8 cellular contexts compared by ENCODE assay signal in genomic region chr10:32445740-32446615, GRCh38. TPM values are rescaled to one million over a fixed set of nuclear protein-coding genes. Genes with fewer than 3 reads are reported as not detected.
DNase-seq lines count a peak whose midpoint lies in the region; ATAC-seq and TF ChIP-seq lines count a peak whose summit lies in the region.

Gene CCDC7, plus strand, starts transcription at chr10:32446140. Its CDS starts 5,503 bp downstream, at chr10:32451643.

- 0% methylated on average over 2 of the region's 56 CpGs; no CpG with 5 or more reads in 1 of the 2 experiments for WGBS in IMR-90 (ENCODE audit: extremely low coverage in 2 of 2, insufficient read length in 1 of 2), 2 experiments

- peak within 1 kb of the TSS; percentile 84 for H2BK5ac ChIP-seq in IMR-90 (ENCODE audit: low read depth, low read length, poor library complexity, severe bottlenecking)

- peak; percentile 68 for TF ChIP-seq CTCF in IMR-90 (conservative IDR thresholded peaks at IDR 0.05; ENCODE audit: low read depth, low read length)

- H3K4me3 ChIP-seq in IMR-90 (ENCODE audit: insufficient read depth, low read depth, low read length): peak within 1 kb of the TSS; percentile 56
- H3K4me3 ChIP-seq in muscle layer of colon (ENCODE audit: low read depth in 1 of 2, low read length in 2 of 2): peak within 1 kb of the TSS; percentile 85 to 90

- H2BK15ac ChIP-seq in IMR-90 (ENCODE audit: low read depth, low read length): peak within 1 kb of the TSS; percentile 71; the same call in 1 of the 3 replicates

- H3K27me3 ChIP-seq in IMR-90 (ENCODE audit: control insufficient read depth, insufficient read depth, low read length) (peaks cover under 1% of the 10 kb centered on the region; the same call in 1 of the 2 replicates), muscle layer of colon (ENCODE audit: control insufficient read depth in 1 of 2, insufficient read depth in 2 of 2, low read length in 2 of 2) (no peaks in the 10 kb centered on the region)

- intact Hi-C loops in IMR-90 (cut with micrococcal nuclease): loop anchor here (1.0 to 2.0 kb wide), 4 partner anchors 29 to 562 kb away; no protein-coding TSS in a partner anchor

- CTCF ChIA-PET in IMR-90 (lab: Yijun Ruan, JAX): interaction anchor here (1.0 to 1.7 kb wide), 2 partner anchors 8 to 68 kb away, joined by 3 to 4 read pairs; no protein-coding TSS in a partner anchor

- peak within 1 kb of the TSS; percentile 98 for H2AK9ac ChIP-seq in IMR-90 (replicated peaks; ENCODE audit: low read depth, low read length, poor library complexity)

- BruUV-seq in IMR-90 (replicated peaks; lab: Mats Ljungman, UMichigan): no TSS peak

- H3K9me3 ChIP-seq in IMR-90 (ENCODE audit: control insufficient read depth, insufficient read depth, low read length) (no peaks in the 10 kb centered on the region), muscle layer of colon (ENCODE audit: low read length) (no peaks in the 10 kb centered on the region)

- peak within 1 kb of the TSS; percentile 84 for H3K18ac ChIP-seq in IMR-90 (ENCODE audit: low read depth, low read length)

- H3K9me1 ChIP-seq in IMR-90 (ENCODE audit: insufficient read depth, low read length): no peaks in the 10 kb centered on the region

- peak within 1 kb of the TSS; percentile 92 for H2BK120ac ChIP-seq in IMR-90 (ENCODE audit: low read depth, low read length)

- TF ChIP-seq RAD21 in IMR-90 (IDR thresholded peaks at IDR 0.05; ENCODE audit: low read length): peak; percentile 48

- H3K4ac ChIP-seq in IMR-90 (ENCODE audit: low read depth, low read length): peak within 1 kb of the TSS; percentile 99

- H3K27ac ChIP-seq in IMR-90 (ENCODE audit: insufficient read depth, low read length) (peak within 1 kb of the TSS; percentile 87), muscle layer of colon (ENCODE audit: low read depth, low read length) (peak within 1 kb of the TSS; percentile 98)

- H3K4me2 ChIP-seq in IMR-90 (ENCODE audit: low read depth, low read length): peak within 1 kb of the TSS; percentile 95

- peak within 1 kb of the TSS; percentile 100 for H3K14ac ChIP-seq in IMR-90 (replicated peaks; ENCODE audit: low read depth, low read length)

- H4K5ac ChIP-seq in IMR-90 (ENCODE audit: low read depth, low read length): peak within 1 kb of the TSS; percentile 98

- no peaks in the 10 kb centered on the region for H4K20me1 ChIP-seq in IMR-90 (ENCODE audit: insufficient read depth, low read length)

- peak; percentile 87 for TF ChIP-seq POLR2A in IMR-90 (IDR thresholded peaks at IDR 0.05; ENCODE audit: low read depth, low read length)

- peak; percentile 39 for DNase-seq in DMS153 (lab: John Stamatoyannopoulos, UW)
- peak; percentile 84 for DNase-seq in IMR-90
- peak; percentile 51 for DNase-seq in OCI-M2 (lab: John Stamatoyannopoulos, UW; ENCODE audit: unreplicated experiment)
- peak; percentile 89 for DNase-seq in activated T-cell treated with anti-CD3 and anti-CD28 coated beads, Interleukin-2, amount 50 U/mL, for 1 hour
- DNase-seq in stimulated activated CD8-positive, alpha-beta memory T cell treated with anti-CD3 and anti-CD28 coated beads, Interleukin-7, amount 100 ng/mL, for 24 hours (ENCODE audit: low read depth): peak; percentile 55

- H3K4me1 ChIP-seq in IMR-90 (ENCODE audit: control insufficient read depth, insufficient read depth, low read length) (no peaks in the 10 kb centered on the region; the same call in 1 of the 2 replicates), muscle layer of colon (ENCODE audit: insufficient read depth, low read length) (peaks cover 13% of the 10 kb centered on the region)

- POLR2A ChIA-PET in IMR-90 (lab: Charles Lee; ENCODE audit: unreplicated experiment): interaction anchor here (0.6 to 0.7 kb wide), 2 partner anchors 96 to 277 kb away, joined by 3 read pairs; no protein-coding TSS in a partner anchor

- peak within 1 kb of the TSS; percentile 99 to 100 for H4K8ac ChIP-seq in IMR-90 (ENCODE audit: low read depth in 2 of 2, low read length in 2 of 2)

- peak within 1 kb of the TSS; percentile 88 for H4K91ac ChIP-seq in IMR-90 (ENCODE audit: insufficient read depth, low read depth, low read length)

- H3K36me3 ChIP-seq in IMR-90 (ENCODE audit: control insufficient read depth, insufficient read depth, low read length) (no peaks in the 10 kb centered on the region), muscle layer of colon (ENCODE audit: insufficient read depth, low read length) (no peaks in the 10 kb centered on the region)

- in situ Hi-C loops in IMR-90 (cut with MboI; ENCODE audit: low sequenced_read_pairs): no loop called here

- peaks cover 13 to 16% of the 10 kb centered on the region in 2 experiments for H3K79me1 ChIP-seq in IMR-90 (ENCODE audit: low read depth in 1 of 2, low read length in 2 of 2)

- dilution Hi-C loops in IMR-90 (cut with HindIII; ENCODE audit: low sequenced_read_pairs, unreplicated experiment): no loop called here

- peak within 1 kb of the TSS; percentile 100 for H3K23ac ChIP-seq in IMR-90 (ENCODE audit: low read depth, low read length)

- peak within 1 kb of the TSS; percentile 93 for H2AK5ac ChIP-seq in IMR-90 (ENCODE audit: low read depth, low read length)

- peak within 1 kb of the TSS; percentile 97 for H3K9ac ChIP-seq in IMR-90 (ENCODE audit: low read depth, low read length)
- H3K9ac ChIP-seq in muscle layer of colon (ENCODE audit: low read length): peak within 1 kb of the TSS; percentile 94

- peak within 1 kb of the TSS; percentile 98 for H3K56ac ChIP-seq in IMR-90 (ENCODE audit: extremely low read depth, insufficient read depth, low read length)

- H2BK20ac ChIP-seq in IMR-90 (ENCODE audit: low read depth, low read length): peak within 1 kb of the TSS; percentile 57

- peak; percentile 98 for ATAC-seq in GM21528 (IDR thresholded peaks at IDR 0.05; ENCODE audit: low FRiP score, unreplicated experiment)
- ATAC-seq in IMR-90 (ENCODE audit: low read depth): peak; percentile 98
- ATAC-seq in esophagus mucosa: peak; percentile 98

- H2AFZ ChIP-seq in IMR-90 (replicated peaks; ENCODE audit: low read length, poor library complexity): peak within 1 kb of the TSS; percentile 95

TF ChIP-seq in IMR-90, 13 proteins besides CTCF, POLR2A, EP300 and RAD21:
- TF ChIP-seq USF2 (IDR thresholded peaks at IDR 0.05; ENCODE audit: low read depth, low read length) (no peak), RCOR1 (IDR thresholded peaks at IDR 0.05; ENCODE audit: insufficient replicate concordance, low read length) (no peak), BHLHE40 (IDR thresholded peaks at IDR 0.05; ENCODE audit: low read depth, low read length) (peak; percentile 38; the same call in 1 of the 2 replicates), CHD1 (IDR thresholded peaks at IDR 0.05; ENCODE audit: low read depth, low read length) (no peak), CEBPB (IDR thresholded peaks at IDR 0.05; ENCODE audit: low read depth, low read length) (no peak), NFE2L2 (IDR thresholded peaks at IDR 0.05; ENCODE audit: low read depth, low read length) (no peak), MXI1 (IDR thresholded peaks at IDR 0.05; ENCODE audit: borderline replicate concordance, low read depth, low read length) (0 out of 2 replicates have a peak, but pooled peaks have one; percentile 17), FOS (IDR thresholded peaks at IDR 0.05; ENCODE audit: low read depth, low read length) (peak; percentile 33; the same call in 1 of the 2 replicates), MAFK (IDR thresholded peaks at IDR 0.05; ENCODE audit: low read depth, low read length) (no peak), MAZ (IDR thresholded peaks at IDR 0.05; ENCODE audit: borderline replicate concordance, low read depth, low read length) (peak; percentile 54), RFX5 (IDR thresholded peaks at IDR 0.05; ENCODE audit: low read depth, low read length) (no peak), ELK1 (IDR thresholded peaks at IDR 0.05; ENCODE audit: borderline replicate concordance, low read depth, low read length) (no peak), SMC3 (IDR thresholded peaks at IDR 0.05; ENCODE audit: low read depth, low read length) (peak; percentile 38)

RNA-seq across cellular contexts. Expression of gene CCDC7, which starts in this region (rescaled TPM):
- total RNA-seq in IMR-90 (2012; rRNA removed): 3.9 and 4.3 TPM in 2 replicates
- 0.37 and 0.74 TPM in 2 replicates for polyA plus RNA-seq in IMR-90 (2012; rRNA removed)
- polyA plus RNA-seq in IMR-90 (2012; cell fraction: cytosol; rRNA removed): 0.05 and 0.10 TPM in 2 replicates
- 0.33 and 1.6 TPM in 2 replicates for polyA plus RNA-seq in IMR-90 (2012; cell fraction: nucleus; rRNA removed; ENCODE audit: low replicate concordance)
- total RNA-seq in esophagus mucosa: 4.2 TPM

Comparison
In these comparisons a context has a peak if more than half of its experiments do, and no peak if none do; other contexts are left out.
1. Peak in every context shown above with its lines: DNase-seq, ATAC-seq, H3K4me3 ChIP-seq and H3K27ac ChIP-seq.
2. DNase-seq: peak in every context shown above with its lines; median percentile 89 in activated T-cell treated with anti-CD3 and anti-CD28 coated beads, Interleukin-2, amount 50 U/mL, for 1 hour; 84 in IMR-90; 55 in stimulated activated CD8-positive, alpha-beta memory T cell treated with anti-CD3 and anti-CD28 coated beads, Interleukin-7, amount 100 ng/mL, for 24 hours; 51 in OCI-M2; 39 in DMS153.